In genomic region chr18:53324353-53324752, GRCh38 we compare ENCODE assay signal across 9 cellular contexts.
"Had no signal": no experiment of that assay in that cellular context is flagged by ENCODE, and none has a peak within 500 bp of the region (broad histone marks: within the 10 kb centered on the region; RNA-seq: fewer than 3 reads in every experiment).

No MANE protein-coding gene starts in this region.

- H3K27ac ChIP-seq: GM23248 had no signal

- H3K4me3 ChIP-seq: GM23248, GM23338, HAP-1 had no signal

- H3K36me3 ChIP-seq: HAP-1 had no signal

- DNase-seq: GM23248, GOT3, H7, H9, HCEC 1CT, HFFc6 had no signal

- H3K9me3 ChIP-seq: HAP-1 had no signal

- H3K9me3 Mint-ChIP-seq: GM23338, H9 had no signal

- H3K4me2 ChIP-seq: GM23338 had no signal

- H3K9ac ChIP-seq: GM23248 had no signal

- H2AFZ ChIP-seq: GM23248, GM23338 had no signal

- ATAC-seq: GM23338, HCT116 had no signal

- H3K4me1 ChIP-seq: HAP-1 had no signal

- H3K27ac Mint-ChIP-seq: GM23338, H9, HFFc6 had no signal

- H3K4me3 Mint-ChIP-seq: GM23338, H9, HFFc6 had no signal

- H3K4me1 Mint-ChIP-seq: GM23338, H9 had no signal
